Comparison of ENCODE assay signal across 9 cellular contexts in genomic region chr6:135144678-135145508, GRCh38. TPM values are rescaled to one million over a fixed set of nuclear protein-coding genes. Genes with fewer than 3 reads are reported as not detected.
A peak's percentile ranks its signal among the peaks of the same experiment; 100 is the strongest.
DNase-seq lines count a peak whose midpoint lies in the region; ATAC-seq, FAIRE-seq and TF ChIP-seq lines count a peak whose summit lies in the region.
"Had no signal": no experiment of that assay in that cellular context is flagged by ENCODE, and none has a peak within 500 bp of the region (broad histone marks: within the 10 kb centered on the region; RNA-seq: fewer than 3 reads in every experiment).

No MANE protein-coding gene starts in this region.

- FAIRE-seq in G401.6 (lab: Jason Lieb, UNC), result peak; percentile 91

- peak overlapping the region; percentile 62 for H3K4me3 Mint-ChIP-seq in activated naive CD8-positive, alpha-beta T cell treated with anti-CD3 and anti-CD28 coated beads for 36 hours

- H3K27me3 ChIP-seq in ACC112 (ENCODE audit: insufficient read depth, low read length) (no peaks in the 10 kb centered on the region), lung (ENCODE audit: control insufficient read depth, insufficient read depth) (no peaks in the 10 kb centered on the region)

- H3K79me2 ChIP-seq in ACC112 (ENCODE audit: control insufficient read depth, insufficient read depth, low read length, unreplicated experiment), result no peaks in the 10 kb centered on the region

- peaks cover 3% of the 10 kb centered on the region for H3K9me3 Mint-ChIP-seq in activated naive CD8-positive, alpha-beta T cell treated with anti-CD3 and anti-CD28 coated beads for 36 hours

- no peaks in the 10 kb centered on the region for H3K36me3 ChIP-seq in ACC112 (ENCODE audit: insufficient read depth, low read length)
- no peaks in the 10 kb centered on the region for H3K36me3 ChIP-seq in lung (ENCODE audit: control insufficient read depth in 2 of 2, insufficient read depth in 2 of 2, low read length in 2 of 2)

- ATAC-seq in lung (ENCODE audit: insufficient read depth, low FRiP score) (no peak), GM21381 (IDR thresholded peaks at IDR 0.05; ENCODE audit: unreplicated experiment) (no peak), GM19452 (IDR thresholded peaks at IDR 0.05; ENCODE audit: unreplicated experiment) (no peak)

- peak; percentile 22 for DNase-seq in MV-4-11 (lab: John Stamatoyannopoulos, UW)
- no peak for DNase-seq in activated naive CD8-positive, alpha-beta T cell treated with anti-CD3 and anti-CD28 coated beads for 36 hours
- DNase-seq in lung (ENCODE audit: low spot score), result no peak
- no peak for DNase-seq in NK-92 treated with Interleukin-12 subunit alpha and Interleukin-12 subunit beta, amount 100 ng/mL, for 24 hours (lab: John Stamatoyannopoulos, UW)

- peak overlapping the region; percentile 73 for H2AFZ ChIP-seq in ACC112 (ENCODE audit: low read length, unreplicated experiment)

- H3K27me3 Mint-ChIP-seq in activated naive CD8-positive, alpha-beta T cell treated with anti-CD3 and anti-CD28 coated beads for 36 hours, result no peaks in the 10 kb centered on the region

- peak; percentile 20 for TF ChIP-seq CTCF in lung (IDR thresholded peaks at IDR 0.05; ENCODE audit: control extremely low read depth, extremely low read depth)

- peaks cover 5% of the 10 kb centered on the region for H3K36me3 Mint-ChIP-seq in activated naive CD8-positive, alpha-beta T cell treated with anti-CD3 and anti-CD28 coated beads for 36 hours

- peak overlapping the region; percentile 93 for H3K27ac Mint-ChIP-seq in activated naive CD8-positive, alpha-beta T cell treated with anti-CD3 and anti-CD28 coated beads for 36 hours

- H3K9me3 ChIP-seq in lung (ENCODE audit: control insufficient read depth in 2 of 2, insufficient read depth in 1 of 2, low read length in 1 of 2), result no peaks in the 10 kb centered on the region

- peak overlapping the region; percentile 2; the same call in 1 of the 2 replicates for H3K4me3 ChIP-seq in ACC112 (ENCODE audit: low read depth, low read length)
- no peak overlapping the region for H3K4me3 ChIP-seq in lung
- H3K4me3 ChIP-seq: skin epidermis had no signal

- H3K4me1 Mint-ChIP-seq in activated naive CD8-positive, alpha-beta T cell treated with anti-CD3 and anti-CD28 coated beads for 36 hours, result peaks cover 61% of the 10 kb centered on the region

- WGBS in lung, 2 donors, result 35 to 37% methylated on average over 5 of the region's 5 CpGs

- peaks cover 16% of the 10 kb centered on the region for H3K4me1 ChIP-seq in ACC112 (ENCODE audit: control insufficient read depth, insufficient read depth, low read length, unreplicated experiment)
- no peaks in the 10 kb centered on the region for H3K4me1 ChIP-seq in lung (ENCODE audit: control insufficient read depth in 2 of 2, insufficient read depth in 2 of 2, low read length in 2 of 2)

- H3K27ac ChIP-seq in ACC112 (ENCODE audit: low read depth, low read length) (no peak overlapping the region), lung (ENCODE audit: low read depth in 1 of 2, low read length in 1 of 2) (no peak overlapping the region)

RNA-seq across cellular contexts. Expression of gene MYB, which starts 36.2 kb away (rescaled TPM):
- total RNA-seq in activated naive CD8-positive, alpha-beta T cell treated with anti-CD3 and anti-CD28 coated beads for 36 hours, result 10 to 100 TPM; 36.6 to 37.2 TPM
- 10 to 100 TPM in 1 of 2 donors, 1 to 10 TPM in 1; 7.6 to 11.3 TPM for total RNA-seq in lung
- polyA plus RNA-seq in lung, result 1 to 10 TPM; 1.3 to 1.7 TPM
